In the genomic region with DNA sequence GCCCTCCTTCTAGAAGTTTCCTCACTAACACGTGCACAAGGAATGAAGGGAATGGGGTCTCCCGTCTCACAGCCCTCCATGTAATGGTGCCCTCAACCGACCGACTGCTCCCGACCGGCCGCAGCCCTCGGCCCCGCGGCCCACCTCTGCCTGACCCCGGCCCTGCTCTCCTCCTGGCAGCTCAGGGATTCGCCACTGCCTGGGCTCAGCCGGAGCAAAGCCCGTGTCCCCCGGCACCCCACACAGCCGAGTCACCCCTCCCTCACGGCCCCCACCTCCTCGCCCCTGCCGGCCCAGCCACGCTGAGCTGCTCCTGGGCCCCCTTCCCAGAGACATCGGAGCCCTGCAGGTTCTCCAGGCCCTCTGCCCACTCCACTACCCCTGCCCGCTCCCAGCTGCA, we compare ENCODE assay signal across 7 cellular contexts.
DNase-seq lines count a peak whose midpoint lies in the region; ATAC-seq, FAIRE-seq and TF ChIP-seq lines count a peak whose summit lies in the region.
"Not testable (repeated sequence)": the region's sequence is repeated elsewhere in the genome, so short reads cannot be mapped to it uniquely, and the experiment has no call there.

No MANE protein-coding gene starts in this region.

- SMC1A ChIA-PET in GM12878 (lab: Charles Lee; ENCODE audit: uncharacterized antibody, unreplicated experiment) = not testable (repeated sequence)

- RAD21 ChIA-PET in GM12878 (lab: Charles Lee; ENCODE audit: unreplicated experiment) = not testable (repeated sequence)

- H3K4me3 ChIP-seq in BLaER1; KMS-11 (IDR thresholded peaks at IDR 0.05; ENCODE audit: insufficient read depth, low read depth, low read length); OCI-LY3 (ENCODE audit: low read length); GM12878; spleen: not testable (repeated sequence)

- H3K27me3 ChIP-seq in BLaER1; KMS-11 (ENCODE audit: insufficient read depth, low read depth); OCI-LY3 (ENCODE audit: low read depth, low read length); GM12878 (replicated peaks in 1 of 2; ENCODE audit: control insufficient read depth in 2 of 2, insufficient read depth in 2 of 2, low read length in 1 of 2); spleen (replicated peaks in 1 of 7): not testable (repeated sequence)

- TF ChIP-seq CTCF in KMS-11 (conservative IDR thresholded peaks at IDR 0.05; ENCODE audit: low read depth, low read length); OCI-LY3 (IDR thresholded peaks at IDR 0.05; ENCODE audit: low read depth, low read length); GM12878 (IDR thresholded peaks at IDR 0.05 in 2 of 3, conservative IDR thresholded peaks at IDR 0.05 in 1 of 3; ENCODE audit: control insufficient read depth in 2 of 3, extremely low read depth in 1 of 3, insufficient read depth in 1 of 3, low read depth in 3 of 3, low read length in 3 of 3); spleen (IDR thresholded peaks at IDR 0.05 in 8 of 11, conservative IDR thresholded peaks at IDR 0.05 in 3 of 11): not testable (repeated sequence)

- H4K20me1 ChIP-seq in BLaER1; KMS-11 (ENCODE audit: insufficient read depth); OCI-LY3 (ENCODE audit: insufficient read depth, low read length); GM12878 (ENCODE audit: control insufficient read depth, insufficient read depth): not testable (repeated sequence)

- H3K27ac ChIP-seq in BLaER1 (peak overlapping the region; percentile 46; the same call in 1 of the 2 replicates), KMS-11 (peak overlapping the region; percentile 83), OCI-LY3 (ENCODE audit: low read length) (peak overlapping the region; percentile 73), GM12878 (ENCODE audit: control insufficient read depth, insufficient read depth) (peak overlapping the region; percentile 83), spleen (peak overlapping the region in 4 of 8 donors; percentile 69 to 87 (median 78))

- DNase-seq in activated CD8-positive, alpha-beta memory T cell treated with anti-CD3 and anti-CD28 coated beads for 24 hours = peak; percentile 37
- not testable (repeated sequence) for DNase-seq in GM12878 (ENCODE audit: low read depth, low spot score)
- DNase-seq in left lobe of liver (ENCODE audit: low spot score) = peak; percentile 27
- DNase-seq in spleen = peak; percentile 77

- H3K36me3 ChIP-seq in BLaER1; KMS-11 (ENCODE audit: insufficient read depth); OCI-LY3 (replicated peaks; ENCODE audit: low read depth, low read length); GM12878 (ENCODE audit: control insufficient read depth in 2 of 2, insufficient read depth in 2 of 2, low read length in 1 of 2); spleen: not testable (repeated sequence)

- H2AFZ ChIP-seq in KMS-11 (ENCODE audit: low read depth); OCI-LY3 (ENCODE audit: low read depth, low read length); GM12878 (ENCODE audit: control insufficient read depth, low read depth, low read length): not testable (repeated sequence)

- H3K4me1 ChIP-seq in BLaER1 (peaks cover 70% of the 10 kb centered on the region), KMS-11 (ENCODE audit: low read depth, poor library complexity, severe bottlenecking) (peaks cover 52% of the 10 kb centered on the region), OCI-LY3 (ENCODE audit: low read length) (peaks cover 14% of the 10 kb centered on the region), GM12878 (ENCODE audit: control insufficient read depth, insufficient read depth, low read length) (peaks cover 50% of the 10 kb centered on the region), spleen (peaks cover 0 to 17% (median 0%) of the 10 kb centered on the region in 6 donors)

- in situ Hi-C loops in GM12878 (cut with MboI) = not testable (repeated sequence)

- CTCF ChIA-PET in GM12878 (lab: Yijun Ruan, JAX) = not testable (repeated sequence)

- not testable (repeated sequence) for BruUV-seq in GM12878 (replicated peaks; lab: Mats Ljungman, UMichigan)

- not testable (repeated sequence) for H3K9me3 ChIP-seq in BLaER1; OCI-LY3 (ENCODE audit: insufficient read depth, low read length); GM12878 (replicated peaks; ENCODE audit: control insufficient read depth, insufficient read depth, low read length); spleen

- not testable (repeated sequence) for FAIRE-seq in GM12878 (lab: Jason Lieb, UNC)

- WGBS in GM12878 (ENCODE audit: insufficient coverage, insufficient replicate concordance, low lambda C conversion rate, missing lambda C conversion rate) = 89% methylated on average over 17 of the region's 22 CpGs
- WGBS in spleen, 5 donors = 79 to 90% (median 87%) methylated on average over 5 to 21 of the region's 22 CpGs

- POLR2A ChIA-PET in GM12878 (lab: Charles Lee) = not testable (repeated sequence)

- TF ChIP-seq EP300 in GM12878 (IDR thresholded peaks at IDR 0.05; ENCODE audit: borderline replicate concordance in 1 of 2, control insufficient read depth in 1 of 2, low read depth in 2 of 2, low read length in 2 of 2) = not testable (repeated sequence)

- not testable (repeated sequence) for H3K9ac ChIP-seq in BLaER1; KMS-11; OCI-LY3 (ENCODE audit: low read length); GM12878 (ENCODE audit: control insufficient read depth, insufficient read depth, low read length)

- not testable (repeated sequence) for H3K79me2 ChIP-seq in KMS-11 (ENCODE audit: insufficient read depth, low read depth); OCI-LY3 (ENCODE audit: low read length)
- peaks cover 42% of the 10 kb centered on the region for H3K79me2 ChIP-seq in GM12878 (ENCODE audit: control insufficient read depth, insufficient read depth, low read length)

- TF ChIP-seq RAD21 in GM12878 (IDR thresholded peaks at IDR 0.05; ENCODE audit: insufficient read depth, low read depth, low read length) = not testable (repeated sequence)

- H3K4me2 ChIP-seq in BLaER1 = peak overlapping the region; percentile 39
- not testable (repeated sequence) for H3K4me2 ChIP-seq in KMS-11; OCI-LY3 (ENCODE audit: low read length); GM12878 (ENCODE audit: control insufficient read depth, insufficient read depth)

- intact Hi-C loops in GM12878 (cut with micrococcal nuclease; ENCODE audit: unreplicated experiment); spleen (cut with DNase I; ENCODE audit: low total_unique reads): not testable (repeated sequence)

- not testable (repeated sequence) for ATAC-seq in GM12878, left lobe of liver

- TF ChIP-seq POLR2A in GM12878 (IDR thresholded peaks at IDR 0.05; ENCODE audit: low read depth, low read length); spleen (IDR thresholded peaks at IDR 0.05): not testable (repeated sequence)
